8 cellular contexts compared by ENCODE assay signal in the genomic region with DNA sequence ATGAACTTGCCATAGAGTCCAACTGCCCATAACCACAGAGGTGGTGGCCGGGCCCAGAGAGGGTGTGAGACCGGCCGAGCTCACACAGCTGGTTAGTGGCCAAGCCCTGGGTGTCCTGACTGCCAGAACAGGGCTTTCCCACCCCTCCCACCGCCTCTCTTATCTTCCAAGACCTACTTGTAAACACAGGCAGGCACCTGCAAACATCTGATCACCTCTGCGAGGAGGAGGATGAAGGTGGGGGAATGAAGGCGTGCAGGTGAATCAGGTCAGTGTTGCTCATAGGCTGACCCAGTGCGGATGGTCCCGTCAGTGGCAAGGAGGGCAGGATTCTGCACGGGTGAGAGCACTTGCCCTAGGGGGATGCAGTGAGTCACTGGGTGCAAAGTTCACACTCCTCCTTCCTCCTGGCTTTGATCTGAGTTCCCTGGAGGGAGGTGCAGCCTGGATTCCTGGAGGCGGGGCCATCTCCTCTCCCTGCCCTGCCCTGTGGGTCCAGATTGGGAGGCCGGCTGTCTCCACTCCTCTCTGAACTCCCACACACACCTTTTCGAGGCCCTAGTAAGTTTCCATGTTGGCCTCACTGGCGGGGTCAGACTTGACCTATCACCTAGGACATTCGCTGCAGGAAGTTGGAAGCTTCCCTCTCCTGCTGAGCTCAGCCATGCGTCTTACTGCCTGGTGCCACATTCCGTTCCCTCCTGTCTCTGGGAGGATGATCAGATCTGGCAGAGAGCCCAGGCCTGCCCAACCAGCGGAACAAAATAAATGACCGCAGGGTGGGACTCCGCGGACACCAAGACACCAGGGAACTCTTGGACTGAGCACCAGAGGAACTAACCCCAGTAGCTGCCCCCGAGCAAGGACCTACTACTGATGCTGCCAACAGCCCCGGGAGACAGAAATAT. TPM values are rescaled to one million over a fixed set of nuclear protein-coding genes. Genes with fewer than 3 reads are reported as not detected.
A peak's percentile ranks its signal among the peaks of the same experiment; 100 is the strongest.
DNase-seq lines count a peak whose midpoint lies in the region; ATAC-seq and TF ChIP-seq lines count a peak whose summit lies in the region.

No MANE protein-coding gene starts in this region.

- H2AFZ ChIP-seq in PC-3 (ENCODE audit: low read length) = peak overlapping the region; percentile 28; the same call in 1 of the 2 replicates
- no peak overlapping the region for H2AFZ ChIP-seq in fibroblast of lung (ENCODE audit: low read length)

- no peaks in the 10 kb centered on the region for H3F3A ChIP-seq in PC-3 (ENCODE audit: low read length, unreplicated experiment)

- peaks cover 67% of the 10 kb centered on the region for H3K4me1 ChIP-seq in PC-3 (ENCODE audit: insufficient read depth, low read length)
- peaks cover 39% of the 10 kb centered on the region for H3K4me1 ChIP-seq in fibroblast of lung (ENCODE audit: control insufficient read depth, extremely low read depth, insufficient read depth, low read length)
- peaks cover 10% of the 10 kb centered on the region for H3K4me1 ChIP-seq in psoas muscle
- H3K4me1 ChIP-seq in CD4-positive, alpha-beta memory T cell (ENCODE audit: insufficient read depth, low read length) = no peaks in the 10 kb centered on the region

- peak overlapping the region; percentile 83 for H3K9ac ChIP-seq in PC-3 (ENCODE audit: low read length)
- no peak overlapping the region for H3K9ac ChIP-seq in fibroblast of lung (ENCODE audit: insufficient read depth, low read length)

- 32 to 47% (median 36%) methylated on average over 22 of the region's 22 CpGs for WGBS in psoas muscle, 3 donors

- no peak for TF ChIP-seq CTCF in PC-3 (conservative IDR thresholded peaks at IDR 0.05; ENCODE audit: low read depth, low read length)
- no peak for TF ChIP-seq CTCF in fibroblast of lung (conservative IDR thresholded peaks at IDR 0.05 in 1 of 2, IDR thresholded peaks at IDR 0.05 in 1 of 2; ENCODE audit: low read depth in 1 of 2, low read length in 2 of 2)
- TF ChIP-seq CTCF in psoas muscle (IDR thresholded peaks at IDR 0.05) = no peak

- H3K27me3 ChIP-seq in PC-3 (ENCODE audit: low read length) (no peaks in the 10 kb centered on the region), fibroblast of lung (ENCODE audit: control insufficient read depth, insufficient read depth, low read length) (no peaks in the 10 kb centered on the region), psoas muscle (ENCODE audit: insufficient read depth in 3 of 3, low read length in 2 of 3) (no peaks in the 10 kb centered on the region)
- no peaks in the 10 kb centered on the region for H3K27me3 ChIP-seq in CD4-positive, alpha-beta memory T cell (ENCODE audit: insufficient read depth, low read length)

- H3K4me3 ChIP-seq in PC-3 (ENCODE audit: low read length) = peak overlapping the region; percentile 55
- H3K4me3 ChIP-seq in fibroblast of lung (replicated peaks in 1 of 4; ENCODE audit: control extremely low read depth in 1 of 4, insufficient read depth in 1 of 4, low read depth in 3 of 4, low read length in 4 of 4) = no peak overlapping the region
- H3K4me3 ChIP-seq in psoas muscle = no peak overlapping the region
- H3K4me3 ChIP-seq in CD4-positive, alpha-beta memory T cell (ENCODE audit: low read length in 2 of 2) = no peak overlapping the region

- H3K27ac ChIP-seq in PC-3 (ENCODE audit: low read length) (peak overlapping the region; percentile 94), fibroblast of lung (ENCODE audit: insufficient read depth, low read length) (peak overlapping the region; percentile 90), psoas muscle (peak overlapping the region; percentile 36)
- no peak overlapping the region for H3K27ac ChIP-seq in CD4-positive, alpha-beta memory T cell (ENCODE audit: low read depth, low read length)

- no peaks in the 10 kb centered on the region for H3K9me3 Mint-ChIP-seq in CD4-positive, alpha-beta memory T cell

- BruUV-seq in PC-3 (replicated peaks; lab: Mats Ljungman, UMichigan) = TSS peak; percentile 17

- ATAC-seq in PC-3 (peak; percentile 52), psoas muscle (peak in 3 of 4 donors; percentile 23 to 41 (median 27)), GM18502 (IDR thresholded peaks at IDR 0.05; ENCODE audit: poor library complexity, unreplicated experiment) (no peak), HG03432 (IDR thresholded peaks at IDR 0.05; ENCODE audit: unreplicated experiment) (no peak)

- H3K79me2 ChIP-seq in PC-3 (ENCODE audit: low read length) (peaks cover 5% of the 10 kb centered on the region), fibroblast of lung (ENCODE audit: control insufficient read depth, insufficient read depth, low read length) (no peaks in the 10 kb centered on the region)

- H3K36me3 ChIP-seq in PC-3 (ENCODE audit: low read depth, low read length) (no peaks in the 10 kb centered on the region), fibroblast of lung (ENCODE audit: control insufficient read depth, insufficient read depth, low read length) (no peaks in the 10 kb centered on the region), psoas muscle (ENCODE audit: insufficient read depth in 1 of 2, low read depth in 1 of 2) (no peaks in the 10 kb centered on the region)
- H3K36me3 ChIP-seq in CD4-positive, alpha-beta memory T cell (ENCODE audit: insufficient read depth, low read length) = no peaks in the 10 kb centered on the region

- H3K9me2 ChIP-seq in PC-3 (replicated peaks; ENCODE audit: low read length) = no peaks in the 10 kb centered on the region

- H3K27me3 Mint-ChIP-seq in CD4-positive, alpha-beta memory T cell = peaks cover 2 to 4% of the 10 kb centered on the region in 2 donors

- H4K20me1 ChIP-seq in PC-3 (ENCODE audit: low read length) = no peaks in the 10 kb centered on the region
- H4K20me1 ChIP-seq in fibroblast of lung (ENCODE audit: control insufficient read depth, extremely low read depth, insufficient read depth, low read length) = no peaks in the 10 kb centered on the region

- no peak overlapping the region for H3K27ac Mint-ChIP-seq in CD4-positive, alpha-beta memory T cell

- no peaks in the 10 kb centered on the region for H3K36me3 Mint-ChIP-seq in CD4-positive, alpha-beta memory T cell

- intact Hi-C loops in PC-3 (cut with micrococcal nuclease) (loop anchor here (5.0 kb wide), 1 partner anchor 117 kb away; no protein-coding TSS in a partner anchor), psoas muscle (cut with DNase I) (no loop called here)
- intact Hi-C loops in CD4-positive, alpha-beta memory T cell (cut with micrococcal nuclease) = no loop called here

- H3K4me3 Mint-ChIP-seq in CD4-positive, alpha-beta memory T cell = no peak overlapping the region

- POLR2A ChIA-PET in PC-3 (lab: Charles Lee; ENCODE audit: unreplicated experiment) = interaction anchor here (1.9 kb wide), 1 partner anchor 33 kb away, joined by 12 read pairs; no protein-coding TSS in a partner anchor
- POLR2A ChIA-PET in CD4-positive, alpha-beta memory T cell (lab: Charles Lee; ENCODE audit: partially characterized antibody) = no interaction called here

- peak overlapping the region; percentile 91 for H3K4me2 ChIP-seq in PC-3 (ENCODE audit: low read length)
- H3K4me2 ChIP-seq in fibroblast of lung (ENCODE audit: extremely low read depth, insufficient read depth, low read length) = peak overlapping the region; percentile 45

- CTCF ChIA-PET in PC-3 (lab: Charles Lee) = interaction anchor here (0.5 to 1.0 kb wide), 2 partner anchors 16 to 33 kb away, joined by 7 to 12 read pairs; no protein-coding TSS in a partner anchor
- CTCF ChIA-PET in CD4-positive, alpha-beta memory T cell (lab: Charles Lee; ENCODE audit: partially characterized antibody) = interaction anchor here (0.8 to 1.1 kb wide), 2 partner anchors 8 to 9 kb away, joined by 3 read pairs; no protein-coding TSS in a partner anchor

- DNase-seq in ELR (ENCODE audit: low read depth) (peak; percentile 94), PC-3 (peak; percentile 96), fibroblast of lung (ENCODE audit: low read depth in 2 of 2) (peak; percentile 41 to 42), psoas muscle (peak in 1 of 2 donors; percentile 28)
- no peak for DNase-seq in activated effector memory CD4-positive, alpha-beta T cell treated with Interleukin-2 at 50 U/mL for 16 hours
- DNase-seq in CD4-positive, alpha-beta memory T cell = no peak

- H3K9me3 ChIP-seq in PC-3 (ENCODE audit: low read length) (no peaks in the 10 kb centered on the region), fibroblast of lung (ENCODE audit: control insufficient read depth, insufficient read depth, low read depth, low read length) (no peaks in the 10 kb centered on the region), psoas muscle (no peaks in the 10 kb centered on the region)
- no peaks in the 10 kb centered on the region for H3K9me3 ChIP-seq in CD4-positive, alpha-beta memory T cell (ENCODE audit: control insufficient read depth in 1 of 2, low read length in 2 of 2)

- H3K4me1 Mint-ChIP-seq in CD4-positive, alpha-beta memory T cell = peaks cover 0 to 2% (median 0%) of the 10 kb centered on the region in 4 donors

RNA-seq across cellular contexts. Expression of a gene that starts 7.3 kb away (rescaled TPM):
- 8.7 and 11.2 TPM in 2 replicates for total RNA-seq in PC-3 (2014; rRNA removed)
- 4.4 and 7.8 TPM in 2 replicates for total RNA-seq in fibroblast of lung
- polyA plus RNA-seq in fibroblast of lung = 1.3 and 2.7 TPM in 2 replicates
- polyA plus RNA-seq in fibroblast of lung (2012) = 3.2 and 3.8 TPM in 2 replicates
- polyA minus RNA-seq in fibroblast of lung (ENCODE audit: low replicate concordance) = 0.63 TPM in 1 of 2 replicates, not detected in the other
- total RNA-seq in psoas muscle = 1 to 10 TPM in 3 of 4 donors, under 1 TPM in 1; 0.97 to 2.8 (median 2.2) TPM
- 1 to 10 TPM; 2.9 to 7.1 (median 4.8) TPM for polyA plus RNA-seq in psoas muscle
- 1 to 10 TPM; 1.2 to 1.7 TPM for total RNA-seq in CD4-positive, alpha-beta memory T cell
- 1 to 10 TPM in 1 of 2 donors, under 1 TPM in 1; 0.26 to 1.1 TPM for polyA plus RNA-seq in CD4-positive, alpha-beta memory T cell

RNA-seq across cellular contexts. Expression of a gene that starts 41.6 kb away (rescaled TPM):
- total RNA-seq in PC-3 (2014; rRNA removed) = 74.1 and 90.0 TPM in 2 replicates
- total RNA-seq in fibroblast of lung = 17.3 and 27.7 TPM in 2 replicates
- 35.8 and 86.2 TPM in 2 replicates for polyA plus RNA-seq in fibroblast of lung
- polyA plus RNA-seq in fibroblast of lung (2012) = 39.3 and 91.3 TPM in 2 replicates
- polyA minus RNA-seq in fibroblast of lung (ENCODE audit: low replicate concordance) = 45.2 and 138 TPM in 2 replicates
- 10 to 100 TPM in 1 of 4 donors, 1 to 10 TPM in 3; 2.5 to 11.3 (median 4.2) TPM for total RNA-seq in psoas muscle
- polyA plus RNA-seq in psoas muscle = 1 to 10 TPM; 2.5 to 3.1 (median 2.5) TPM
- not detected for total RNA-seq in CD4-positive, alpha-beta memory T cell
- not detected for polyA plus RNA-seq in CD4-positive, alpha-beta memory T cell

RNA-seq across cellular contexts. Expression of a gene that starts 47.3 kb away (rescaled TPM):
- total RNA-seq in PC-3 (2014; rRNA removed) (26.7 and 35.7 TPM in 2 replicates), fibroblast of lung (11.0 and 11.9 TPM in 2 replicates), psoas muscle (10 to 100 TPM; 38.3 to 46.5 (median 44.7) TPM)
- polyA plus RNA-seq in fibroblast of lung (3.8 and 5.1 TPM in 2 replicates), psoas muscle (10 to 100 TPM; 10.2 to 35.2 (median 13.0) TPM)
- polyA plus RNA-seq in fibroblast of lung (2012) = 13.7 and 17.6 TPM in 2 replicates
- polyA minus RNA-seq in fibroblast of lung (ENCODE audit: low replicate concordance) = 31.8 and 47.9 TPM in 2 replicates
- 10 to 100 TPM; 80.8 to 87.8 TPM for total RNA-seq in CD4-positive, alpha-beta memory T cell
- polyA plus RNA-seq in CD4-positive, alpha-beta memory T cell = 10 to 100 TPM in 1 of 2 donors, 1 to 10 TPM in 1; 2.4 to 44.0 TPM

RNA-seq across cellular contexts. Expression of a gene that starts 57.9 kb away (rescaled TPM):
- total RNA-seq in PC-3 (2014; rRNA removed) = not detected in 2 replicates
- total RNA-seq in fibroblast of lung = not detected in 2 replicates
- polyA plus RNA-seq in fibroblast of lung = not detected in 2 replicates
- polyA plus RNA-seq in fibroblast of lung (2012) = not detected in 2 replicates
- not detected in 2 replicates for polyA minus RNA-seq in fibroblast of lung (ENCODE audit: low replicate concordance)
- not detected for total RNA-seq in psoas muscle
- not detected for polyA plus RNA-seq in psoas muscle
- total RNA-seq in CD4-positive, alpha-beta memory T cell = not detected
- polyA plus RNA-seq in CD4-positive, alpha-beta memory T cell = not detected

Comparison
In these comparisons a context has a peak if more than half of its experiments do, and no peak if none do; other contexts are left out.
1. DNase-seq: peak in ELR (single experiment), PC-3 (single experiment) and fibroblast of lung (2 of 2); none in activated effector memory CD4-positive, alpha-beta T cell treated with Interleukin-2 at 50 U/mL for 16 hours (single experiment) and CD4-positive, alpha-beta memory T cell (0 of 5).
2. ATAC-seq: peak in PC-3 (single experiment) and psoas muscle (3 of 4); none in GM18502 (single experiment) and HG03432 (single experiment).